ENCODE assay signal across 18 cellular contexts in genomic region chr12:86741531-86741930, GRCh38.
"Had no signal": no experiment of that assay in that cellular context is flagged by ENCODE, and none has a peak within 500 bp of the region (broad histone marks: within the 10 kb centered on the region; RNA-seq: fewer than 3 reads in every experiment).

No MANE protein-coding gene starts in this region.

- H3K36me3 Mint-ChIP-seq: immature natural killer cell; naive thymus-derived CD4-positive, alpha-beta T cell had no signal

- H3K9ac ChIP-seq: parathyroid adenoma had no signal

- ATAC-seq: gastroesophageal sphincter; naive thymus-derived CD4-positive, alpha-beta T cell had no signal

- H3K36me3 ChIP-seq: esophagus squamous epithelium, gastroesophageal sphincter, right atrium auricular region, sigmoid colon, stomach, thoracic aorta, transverse colon had no signal

- DNase-seq: effector memory CD4-positive, alpha-beta T cell; esophagus squamous epithelium; foreskin fibroblast; immature natural killer cell; kidney; naive thymus-derived CD4-positive, alpha-beta T cell; nephron progenitor cell; sigmoid colon; small intestine; stimulated activated CD4-positive, alpha-beta T cell treated with anti-CD3 and anti-CD28 coated beads, Interleukin-12 subunit alpha, Interleukin-12 subunit beta, amount 100 ng/mL, for 4 hours; stimulated activated naive CD4-positive, alpha-beta T cell; stomach; substantia nigra; transverse colon had no signal

- H2AFZ ChIP-seq: parathyroid adenoma had no signal

- H3K27ac Mint-ChIP-seq: immature natural killer cell; naive thymus-derived CD4-positive, alpha-beta T cell; nephron progenitor cell had no signal

- H3K9me3 ChIP-seq: esophagus squamous epithelium, gastroesophageal sphincter, right atrium auricular region, sigmoid colon, stomach, thoracic aorta, transverse colon had no signal

- H3K4me3 Mint-ChIP-seq: immature natural killer cell; naive thymus-derived CD4-positive, alpha-beta T cell; nephron progenitor cell had no signal

- H3K27ac ChIP-seq: esophagus squamous epithelium, gastroesophageal sphincter, parathyroid adenoma, right atrium auricular region, sigmoid colon, stomach, thoracic aorta, transverse colon had no signal

- H3K9me3 Mint-ChIP-seq: nephron progenitor cell had no signal

- H3K27me3 Mint-ChIP-seq: naive thymus-derived CD4-positive, alpha-beta T cell had no signal

- H3K4me1 Mint-ChIP-seq: immature natural killer cell; naive thymus-derived CD4-positive, alpha-beta T cell had no signal

- H3K4me1 ChIP-seq: esophagus squamous epithelium, gastroesophageal sphincter, parathyroid adenoma, right atrium auricular region, sigmoid colon, stomach, transverse colon had no signal

- H3K27me3 ChIP-seq: esophagus squamous epithelium, gastroesophageal sphincter, right atrium auricular region, sigmoid colon, stomach, transverse colon had no signal

- H3K4me3 ChIP-seq: esophagus squamous epithelium, gastroesophageal sphincter, right atrium auricular region, sigmoid colon, stomach, thoracic aorta, transverse colon had no signal
